Comparison of ENCODE assay signal across 11 cellular contexts in genomic region chr3:134651347-134652041, GRCh38. TPM values are rescaled to one million over a fixed set of nuclear protein-coding genes. Genes with fewer than 3 reads are reported as not detected.
DNase-seq lines count a peak whose midpoint lies in the region; ATAC-seq and TF ChIP-seq lines count a peak whose summit lies in the region.
"Had no signal": no experiment of that assay in that cellular context is flagged by ENCODE, and none has a peak within 500 bp of the region (broad histone marks: within the 10 kb centered on the region; RNA-seq: fewer than 3 reads in every experiment).

No MANE protein-coding gene starts in this region.

- peak overlapping the region; percentile 76 for H3K4me3 ChIP-seq in adipocyte (ENCODE audit: low read length)
- peak overlapping the region; percentile 0 for H3K4me3 ChIP-seq in right cardiac atrium (ENCODE audit: low read length)
- H3K4me3 ChIP-seq in prostate gland, result peak overlapping the region; percentile 27 to 30

- WGBS in right cardiac atrium, result 11% methylated on average over 17 of the region's 17 CpGs
- WGBS in prostate gland, result 7% methylated on average over 17 of the region's 17 CpGs

- H3K27me3 ChIP-seq in adipocyte (replicated peaks; ENCODE audit: control insufficient read depth, insufficient read depth, low read length), result no peaks in the 10 kb centered on the region
- no peaks in the 10 kb centered on the region for H3K27me3 ChIP-seq in right cardiac atrium (ENCODE audit: control insufficient read depth, insufficient read depth)
- H3K27me3 ChIP-seq in prostate gland (replicated peaks; ENCODE audit: insufficient read depth), result no peaks in the 10 kb centered on the region

- H3K36me3 ChIP-seq in adipocyte (ENCODE audit: control insufficient read depth, insufficient read depth, low read length, severe bottlenecking) (no peaks in the 10 kb centered on the region), prostate gland (no peaks in the 10 kb centered on the region)

- no peak for TF ChIP-seq CTCF in prostate gland (IDR thresholded peaks at IDR 0.05)

- H3K4me1 ChIP-seq in adipocyte (ENCODE audit: control insufficient read depth, insufficient read depth, low read length), result peaks cover 14% of the 10 kb centered on the region
- H3K4me1 ChIP-seq in right cardiac atrium (ENCODE audit: control insufficient read depth, insufficient read depth, low read length), result no peaks in the 10 kb centered on the region
- H3K4me1 ChIP-seq in prostate gland (replicated peaks), result no peaks in the 10 kb centered on the region

- no peak for TF ChIP-seq POLR2A in prostate gland (IDR thresholded peaks at IDR 0.05)

- peak overlapping the region; percentile 43 for H3K9ac ChIP-seq in adipocyte (ENCODE audit: low read length)
- H3K9ac ChIP-seq: KMS-11 had no signal

- intact Hi-C loops in right cardiac atrium (cut with DNase I) (no loop called here), prostate gland (cut with DNase I) (loop anchor here (2.0 to 10.0 kb wide), 2 partner anchors 73 to 103 kb away; no protein-coding TSS in a partner anchor)

- H3K9me3 ChIP-seq in adipocyte (ENCODE audit: control insufficient read depth, low read length) (no peaks in the 10 kb centered on the region), right cardiac atrium (ENCODE audit: control insufficient read depth, low read length) (no peaks in the 10 kb centered on the region), prostate gland (no peaks in the 10 kb centered on the region)

- peak overlapping the region; percentile 13 for H3K27ac ChIP-seq in right cardiac atrium (ENCODE audit: low read length)
- H3K27ac ChIP-seq in prostate gland, result peak overlapping the region; percentile 51 to 67
- H3K27ac ChIP-seq: KMS-11 had no signal

- DNase-seq in DMS79 treated with DMSO at 0.1 percent for 48 hours (lab: John Stamatoyannopoulos, UW), result peak; percentile 53
- DNase-seq in adipocyte (ENCODE audit: low read depth), result peak; percentile 27
- peak in 2 of 3 donors; percentile 73 to 75 for DNase-seq in right cardiac atrium
- peak; percentile 15 for DNase-seq in prostate gland (ENCODE audit: low spot score)
- no peak for DNase-seq in stimulated activated CD4-positive, alpha-beta T cell treated with anti-CD3 and anti-CD28 coated beads, Interleukin-12 subunit alpha, Interleukin-12 subunit beta, amount 100 ng/mL, for 4 hours
- no peak for DNase-seq in CD1c-positive myeloid dendritic cell (ENCODE audit: extremely low spot score)
- DNase-seq: naive B cell had no signal

- ATAC-seq in right cardiac atrium (peak; percentile 80 to 86), HG03520 (IDR thresholded peaks at IDR 0.05; ENCODE audit: unreplicated experiment) (no peak), HG03045 (IDR thresholded peaks at IDR 0.05; ENCODE audit: unreplicated experiment) (no peak)

RNA-seq across cellular contexts. Expression of gene KY, which starts 0.7 kb away (rescaled TPM):
- total RNA-seq in right cardiac atrium (1 to 10 TPM in 3 of 4 donors, under 1 TPM in 1; 0.81 to 3.6 (median 2.5) TPM), prostate gland (1 to 10 TPM; 1.4 to 1.7 TPM)
- polyA plus RNA-seq in right cardiac atrium, result 0.81 TPM
- total RNA-seq: activated CD8-positive, alpha-beta memory T cell treated with anti-CD3 and anti-CD28 coated beads for 36 hours had no signal

Comparison
In these comparisons a context has a peak if more than half of its experiments do, and no peak if none do; other contexts are left out.
1. DNase-seq: peak in DMS79 treated with DMSO at 0.1 percent for 48 hours (single experiment), adipocyte (single experiment), right cardiac atrium (2 of 3) and prostate gland (single experiment); none in stimulated activated CD4-positive, alpha-beta T cell treated with anti-CD3 and anti-CD28 coated beads, Interleukin-12 subunit alpha, Interleukin-12 subunit beta, amount 100 ng/mL, for 4 hours (single experiment) and CD1c-positive myeloid dendritic cell (single experiment).
2. H3K4me3 ChIP-seq: peak in every context shown above with its lines; median percentile 76 in adipocyte; 28 in prostate gland; 0 in right cardiac atrium.
3. ATAC-seq: peak in right cardiac atrium (2 of 2); none in HG03520 (single experiment) and HG03045 (single experiment).